ENCODE assay signal across 7 cellular contexts in the genomic region with DNA sequence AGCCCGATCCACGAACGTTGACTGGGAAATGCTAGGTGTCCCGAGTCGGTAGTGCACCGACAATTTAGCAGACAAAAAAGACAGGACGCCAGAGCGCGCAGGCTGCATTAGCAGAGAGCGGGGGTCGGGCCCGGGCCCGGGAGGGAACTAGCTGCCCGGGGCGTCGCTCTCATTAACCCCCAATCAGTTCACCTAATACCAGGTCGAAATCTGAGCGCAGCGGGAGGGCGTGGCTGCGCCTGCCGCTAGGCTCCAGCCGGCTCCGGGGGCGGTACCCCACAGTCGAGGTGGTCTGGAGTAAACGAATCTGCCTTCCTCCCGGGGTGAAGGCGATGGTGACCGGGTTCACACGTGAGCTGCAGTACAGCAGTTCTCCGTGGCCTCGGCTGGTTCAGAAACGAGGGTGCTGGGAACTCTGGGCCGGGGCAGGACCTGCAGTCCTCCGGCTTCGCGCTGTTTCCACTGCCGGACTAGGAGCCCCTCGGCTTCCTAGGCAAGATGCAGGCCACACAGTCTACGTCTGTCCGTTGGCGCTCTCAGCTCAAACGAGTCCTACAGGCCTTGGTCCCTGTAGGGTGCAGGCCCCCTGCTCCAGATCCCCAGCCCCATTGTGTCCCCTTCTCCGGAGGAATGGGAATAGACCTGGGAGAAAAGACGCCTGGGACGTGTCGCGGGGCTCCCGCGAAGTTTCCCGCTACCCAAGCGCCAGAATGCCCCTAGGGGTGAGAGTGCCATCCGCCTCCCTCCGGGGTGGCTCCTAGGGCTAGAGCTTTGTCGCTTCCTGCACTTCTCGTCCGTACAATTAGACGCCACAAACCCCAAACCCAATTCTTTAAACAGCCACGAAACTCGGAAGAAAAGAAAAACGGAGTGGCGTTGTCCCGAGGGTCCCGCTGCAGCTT. TPM values are rescaled to one million over a fixed set of nuclear protein-coding genes. Genes with fewer than 3 reads are reported as not detected.
DNase-seq lines count a peak whose midpoint lies in the region; ATAC-seq and TF ChIP-seq lines count a peak whose summit lies in the region.

No MANE protein-coding gene starts in this region.

- intact Hi-C loops in activated CD4-positive, alpha-beta memory T cell treated with anti-CD3 and anti-CD28 coated beads for 36 hours (cut with micrococcal nuclease) = loop anchor here (1.0 to 10.0 kb wide), 6 partner anchors 100 to 1462 kb away; partner anchors contain the start of genes DIPK1A, RPL5 and ZNF644
- intact Hi-C loops in transverse colon (cut with DNase I; ENCODE audit: low total_unique reads) = no loop called here

- H3K9ac ChIP-seq in endodermal cell (ENCODE audit: extremely low read depth, low read length, poor library complexity, severe bottlenecking) (no peak overlapping the region), neural progenitor cell (no peak overlapping the region)

- CTCF ChIA-PET in activated CD4-positive, alpha-beta memory T cell treated with anti-CD3 and anti-CD28 coated beads for 36 hours (lab: Charles Lee) = interaction anchor here (0.6 to 5.0 kb wide), 28 partner anchors 9 to 257 kb away, joined by 3 to 38 read pairs (median 4); partner anchors contain the start of genes GLMN and RPAP2

- peaks cover 49% of the 10 kb centered on the region for H4K20me1 ChIP-seq in neural progenitor cell (ENCODE audit: low read depth)

- TF ChIP-seq EP300 in transverse colon (IDR thresholded peaks at IDR 0.05; ENCODE audit: low read depth) = no peak

- H3K27ac Mint-ChIP-seq in activated CD4-positive, alpha-beta memory T cell treated with anti-CD3 and anti-CD28 coated beads for 36 hours = peak overlapping the region; percentile 98
- H3K27ac Mint-ChIP-seq in endodermal cell (no peak overlapping the region), neural progenitor cell (no peak overlapping the region)

- H3K4me1 ChIP-seq in endodermal cell (ENCODE audit: control insufficient read depth, insufficient read depth, low read length) (peaks cover 19% of the 10 kb centered on the region), neural progenitor cell (peaks cover 56% of the 10 kb centered on the region), transverse colon (peaks cover 12 to 72% (median 67%) of the 10 kb centered on the region in 4 donors)

- no peaks in the 10 kb centered on the region for H3K79me2 ChIP-seq in neural progenitor cell (ENCODE audit: low read depth)

- H3K9me3 ChIP-seq in endodermal cell (ENCODE audit: control insufficient read depth, low read length) (no peaks in the 10 kb centered on the region), neural progenitor cell (ENCODE audit: low read depth) (no peaks in the 10 kb centered on the region), transverse colon (no peaks in the 10 kb centered on the region)

- POLR2A ChIA-PET in activated CD4-positive, alpha-beta memory T cell treated with anti-CD3 and anti-CD28 coated beads for 36 hours (lab: Charles Lee) = interaction anchor here (0.8 to 9.0 kb wide), 22 partner anchors 10 to 347 kb away, joined by 3 to 154 read pairs (median 4); partner anchors contain the start of genes GLMN, RPAP2 and RPL5

- ATAC-seq in GM18511 (IDR thresholded peaks at IDR 0.05; ENCODE audit: unreplicated experiment) (peak; percentile 30), HG02678 (IDR thresholded peaks at IDR 0.05; ENCODE audit: unreplicated experiment) (peak; percentile 23)

- H3F3A ChIP-seq in neural progenitor cell (ENCODE audit: low read depth) = peaks cover 25% of the 10 kb centered on the region

- no peak for TF ChIP-seq POLR2A in transverse colon (IDR thresholded peaks at IDR 0.05)

- no peak overlapping the region for H3K27ac ChIP-seq in endodermal cell (ENCODE audit: low read depth, low read length)
- no peak overlapping the region for H3K27ac ChIP-seq in neural progenitor cell
- H3K27ac ChIP-seq in transverse colon = peak overlapping the region; percentile 71 to 82 (median 74)

- in situ Hi-C loops in transverse colon (cut with MboI; ENCODE audit: low pct_ligation_motif_present in 1 of 4, low pct_unique_long_range_greater_than_20kb in 1 of 4, low sequenced_read_pairs in 3 of 4) = no loop called here

- H3K36me3 Mint-ChIP-seq in activated CD4-positive, alpha-beta memory T cell treated with anti-CD3 and anti-CD28 coated beads for 36 hours = peaks cover 46% of the 10 kb centered on the region
- H3K36me3 Mint-ChIP-seq in endodermal cell (ENCODE audit: low read depth) = no peaks in the 10 kb centered on the region
- H3K36me3 Mint-ChIP-seq in neural progenitor cell = no peaks in the 10 kb centered on the region

- no peaks in the 10 kb centered on the region for H3K36me3 ChIP-seq in endodermal cell (ENCODE audit: control insufficient read depth, insufficient read depth, low read length)
- H3K36me3 ChIP-seq in neural progenitor cell = no peaks in the 10 kb centered on the region
- no peaks in the 10 kb centered on the region for H3K36me3 ChIP-seq in transverse colon

- H3K4me3 ChIP-seq in endodermal cell (ENCODE audit: low read length) (peak overlapping the region; percentile 73), neural progenitor cell (peak overlapping the region; percentile 52), transverse colon (peak overlapping the region in 3 of 4 donors; percentile 36 to 64 (median 51))

- peak overlapping the region; percentile 90 for H3K4me3 Mint-ChIP-seq in activated CD4-positive, alpha-beta memory T cell treated with anti-CD3 and anti-CD28 coated beads for 36 hours
- H3K4me3 Mint-ChIP-seq in endodermal cell (peak overlapping the region; percentile 60), neural progenitor cell (peak overlapping the region; percentile 85)

- H3K4me1 Mint-ChIP-seq in activated CD4-positive, alpha-beta memory T cell treated with anti-CD3 and anti-CD28 coated beads for 36 hours (ENCODE audit: low read depth) = peaks cover 38% of the 10 kb centered on the region
- peaks cover 32% of the 10 kb centered on the region for H3K4me1 Mint-ChIP-seq in endodermal cell
- H3K4me1 Mint-ChIP-seq in neural progenitor cell = peaks cover 34% of the 10 kb centered on the region

- TF ChIP-seq CTCF in endodermal cell (conservative IDR thresholded peaks at IDR 0.05) = peak; percentile 57
- TF ChIP-seq CTCF in neural progenitor cell (IDR thresholded peaks at IDR 0.05) = peak; percentile 32
- no peak for TF ChIP-seq CTCF in transverse colon (IDR thresholded peaks at IDR 0.05)

- peaks cover 99% of the 10 kb centered on the region for H3K27me3 ChIP-seq in endodermal cell (ENCODE audit: control insufficient read depth, insufficient read depth, low read length, poor library complexity, severe bottlenecking)
- peaks cover 100% of the 10 kb centered on the region for H3K27me3 ChIP-seq in neural progenitor cell
- peaks cover 99% of the 10 kb centered on the region for H3K27me3 ChIP-seq in transverse colon

- H3K9me3 Mint-ChIP-seq in activated CD4-positive, alpha-beta memory T cell treated with anti-CD3 and anti-CD28 coated beads for 36 hours = no peaks in the 10 kb centered on the region
- H3K9me3 Mint-ChIP-seq in endodermal cell (no peaks in the 10 kb centered on the region), neural progenitor cell (no peaks in the 10 kb centered on the region)

- 0 to 1% methylated on average over 24 to 65 of the region's 65 CpGs for WGBS in endodermal cell (ENCODE audit: insufficient coverage in 1 of 2, insufficient read length in 1 of 2), 2 experiments
- WGBS in transverse colon (ENCODE audit: low coverage in 1 of 2), 2 donors = 0 to 3% methylated on average over 12 to 32 of the region's 65 CpGs

- no peaks in the 10 kb centered on the region for H3K27me3 Mint-ChIP-seq in activated CD4-positive, alpha-beta memory T cell treated with anti-CD3 and anti-CD28 coated beads for 36 hours
- peaks cover 93% of the 10 kb centered on the region for H3K27me3 Mint-ChIP-seq in endodermal cell (ENCODE audit: insufficient read depth)
- H3K27me3 Mint-ChIP-seq in neural progenitor cell (ENCODE audit: insufficient read depth, low read depth) = peaks cover 80% of the 10 kb centered on the region

- peak overlapping the region; percentile 94 for H3K4me2 ChIP-seq in neural progenitor cell

- DNase-seq in NCI-H2029 treated with DMSO at 0.1 percent for 48 hours (lab: John Stamatoyannopoulos, UW) (peak; percentile 27), endodermal cell (peak; percentile 86), neural progenitor cell (ENCODE audit: low spot score) (peak; percentile 80), transverse colon (peak; percentile 69)
- DNase-seq in activated CD4-positive, alpha-beta memory T cell treated with anti-CD3 and anti-CD28 coated beads for 36 hours = peak; percentile 74

- no peak overlapping the region for H2AFZ ChIP-seq in neural progenitor cell (replicated peaks)

RNA-seq across cellular contexts. Expression of gene GFI1, which starts 2.0 kb away (rescaled TPM):
- total RNA-seq in activated CD4-positive, alpha-beta memory T cell treated with anti-CD3 and anti-CD28 coated beads for 36 hours = 10 to 100 TPM; 53.3 to 55.3 TPM
- total RNA-seq in endodermal cell (under 1 TPM; 0.20 to 0.24 TPM), neural progenitor cell (ENCODE audit: low replicate concordance) (0.12 TPM in 1 of 2 replicates, not detected in the other), transverse colon (10 to 100 TPM in 1 of 4 donors, 1 to 10 TPM in 3; 4.5 to 15.7 (median 9.2) TPM)
- 0.32 TPM for polyA plus RNA-seq in endodermal cell (2013, experiment 1 of 2)
- 0.21 TPM for polyA plus RNA-seq in endodermal cell (2013, experiment 2 of 2)

Comparison
In these comparisons a context has a peak if more than half of its experiments do, and no peak if none do; other contexts are left out.
1. DNase-seq: peak in every context shown above with its lines; median percentile 86 in endodermal cell; 80 in neural progenitor cell; 74 in activated CD4-positive, alpha-beta memory T cell treated with anti-CD3 and anti-CD28 coated beads for 36 hours; 69 in transverse colon; 27 in NCI-H2029 treated with DMSO at 0.1 percent for 48 hours.
2. H3K27ac ChIP-seq: peak in transverse colon (4 of 4); none in endodermal cell (single experiment) and neural progenitor cell (single experiment).
3. CTCF ChIP-seq: peak in endodermal cell (single experiment) and neural progenitor cell (single experiment); none in transverse colon (0 of 5).
4. Peak in every context shown above with its lines, with median percentiles within 50 percentile points of each other: H3K4me3 Mint-ChIP-seq and H3K4me3 ChIP-seq.